Comparison of ENCODE assay signal across 9 cellular contexts in genomic region chr16:3022208-3022696, GRCh38. TPM values are rescaled to one million over a fixed set of nuclear protein-coding genes. Genes with fewer than 3 reads are reported as not detected.
DNase-seq lines count a peak whose midpoint lies in the region; ATAC-seq and FAIRE-seq lines count a peak whose summit lies in the region.
"Had no signal": no experiment of that assay in that cellular context is flagged by ENCODE, and none has a peak within 500 bp of the region (broad histone marks: within the 10 kb centered on the region; RNA-seq: fewer than 3 reads in every experiment).

No MANE protein-coding gene starts in this region.

- ATAC-seq in esophagus mucosa = peak; percentile 51
- ATAC-seq in natural killer cell treated with Interleukin-12 subunit alpha and Interleukin-12 subunit beta and Interleukin-15 and Interleukin-18, amount 100 ng/mL, for 72 hours = peak; percentile 48 to 64
- peak; percentile 52 for ATAC-seq in stimulated activated effector memory CD8-positive, alpha-beta T cell treated with anti-CD3 and anti-CD28 coated beads, Interleukin-12 subunit alpha, Interleukin-12 subunit beta, amount 100 ng/mL, for 72 hours
- no peak for ATAC-seq in GM21515 (IDR thresholded peaks at IDR 0.05; ENCODE audit: unreplicated experiment)

- no peaks in the 10 kb centered on the region for H3K27me3 Mint-ChIP-seq in natural killer cell treated with Interleukin-12 subunit alpha and Interleukin-12 subunit beta and Interleukin-15 and Interleukin-18, amount 100 ng/mL, for 72 hours

- H3K4me1 Mint-ChIP-seq in natural killer cell treated with Interleukin-12 subunit alpha and Interleukin-12 subunit beta and Interleukin-15 and Interleukin-18, amount 100 ng/mL, for 72 hours (ENCODE audit: low read depth in 2 of 2) = peaks cover 32% of the 10 kb centered on the region in 2 donors
- peaks cover 59% of the 10 kb centered on the region for H3K4me1 Mint-ChIP-seq in stimulated activated effector memory CD8-positive, alpha-beta T cell treated with anti-CD3 and anti-CD28 coated beads, Interleukin-12 subunit alpha, Interleukin-12 subunit beta, amount 100 ng/mL, for 72 hours

- H3K4me3 Mint-ChIP-seq in natural killer cell treated with Interleukin-12 subunit alpha and Interleukin-12 subunit beta and Interleukin-15 and Interleukin-18, amount 100 ng/mL, for 72 hours = peak overlapping the region; percentile 88
- H3K4me3 Mint-ChIP-seq in stimulated activated effector memory CD8-positive, alpha-beta T cell treated with anti-CD3 and anti-CD28 coated beads, Interleukin-12 subunit alpha, Interleukin-12 subunit beta, amount 100 ng/mL, for 72 hours = peak overlapping the region; percentile 78

- peak overlapping the region; percentile 87 to 90 for H3K27ac Mint-ChIP-seq in natural killer cell treated with Interleukin-12 subunit alpha and Interleukin-12 subunit beta and Interleukin-15 and Interleukin-18, amount 100 ng/mL, for 72 hours
- peak overlapping the region; percentile 91 for H3K27ac Mint-ChIP-seq in stimulated activated effector memory CD8-positive, alpha-beta T cell treated with anti-CD3 and anti-CD28 coated beads, Interleukin-12 subunit alpha, Interleukin-12 subunit beta, amount 100 ng/mL, for 72 hours

- peak; percentile 78 for DNase-seq in OCI-M1 (lab: John Stamatoyannopoulos, UW)
- DNase-seq in activated T-helper 1 cell treated with Interleukin-2 at 50 U/mL for 16 hours (ENCODE audit: low read depth) = peak; percentile 70
- peak; percentile 90 for DNase-seq in natural killer cell treated with Interleukin-12 subunit alpha and Interleukin-12 subunit beta and Interleukin-15 and Interleukin-18, amount 100 ng/mL, for 72 hours (ENCODE audit: low spot score)
- peak; percentile 77 to 88 for DNase-seq in stimulated activated effector memory CD8-positive, alpha-beta T cell treated with anti-CD3 and anti-CD28 coated beads, Interleukin-12 subunit alpha, Interleukin-12 subunit beta, amount 100 ng/mL, for 72 hours (ENCODE audit: low spot score in 2 of 2)
- DNase-seq in NCI-H1436 treated with DMSO at 0.1 percent for 48 hours (lab: John Stamatoyannopoulos, UW) = no peak

- no peaks in the 10 kb centered on the region for H3K9me3 Mint-ChIP-seq in natural killer cell treated with Interleukin-12 subunit alpha and Interleukin-12 subunit beta and Interleukin-15 and Interleukin-18, amount 100 ng/mL, for 72 hours
- H3K9me3 Mint-ChIP-seq in stimulated activated effector memory CD8-positive, alpha-beta T cell treated with anti-CD3 and anti-CD28 coated beads, Interleukin-12 subunit alpha, Interleukin-12 subunit beta, amount 100 ng/mL, for 72 hours = no peaks in the 10 kb centered on the region

- no peaks in the 10 kb centered on the region for H3K36me3 Mint-ChIP-seq in natural killer cell treated with Interleukin-12 subunit alpha and Interleukin-12 subunit beta and Interleukin-15 and Interleukin-18, amount 100 ng/mL, for 72 hours
- peaks cover 77% of the 10 kb centered on the region for H3K36me3 Mint-ChIP-seq in stimulated activated effector memory CD8-positive, alpha-beta T cell treated with anti-CD3 and anti-CD28 coated beads, Interleukin-12 subunit alpha, Interleukin-12 subunit beta, amount 100 ng/mL, for 72 hours

- peak; percentile 96 for FAIRE-seq in G401.6 (lab: Jason Lieb, UNC)
- FAIRE-seq: islet of Langerhans had no signal

RNA-seq across cellular contexts. Expression of gene HCFC1R1, which starts 1.5 kb away (rescaled TPM):
- total RNA-seq in esophagus mucosa = 26.6 TPM
- total RNA-seq in natural killer cell treated with Interleukin-12 subunit alpha and Interleukin-12 subunit beta and Interleukin-15 and Interleukin-18, amount 100 ng/mL, for 72 hours = 10 to 100 TPM; 14.3 to 18.4 TPM

RNA-seq across cellular contexts. Expression of gene THOC6, which starts 1.6 kb away (rescaled TPM):
- total RNA-seq in esophagus mucosa = 21.3 TPM
- total RNA-seq in natural killer cell treated with Interleukin-12 subunit alpha and Interleukin-12 subunit beta and Interleukin-15 and Interleukin-18, amount 100 ng/mL, for 72 hours = 10 to 100 TPM; 33.6 to 58.8 TPM

RNA-seq across cellular contexts. Expression of gene TNFRSF12A, which starts 2.1 kb away (rescaled TPM):
- 11.7 TPM for total RNA-seq in esophagus mucosa
- total RNA-seq in natural killer cell treated with Interleukin-12 subunit alpha and Interleukin-12 subunit beta and Interleukin-15 and Interleukin-18, amount 100 ng/mL, for 72 hours = 1 to 10 TPM; 6.4 to 6.5 TPM

RNA-seq across cellular contexts. Expression of gene CLDN6, which starts 4.3 kb away (rescaled TPM):
- total RNA-seq in esophagus mucosa = not detected
- not detected for total RNA-seq in natural killer cell treated with Interleukin-12 subunit alpha and Interleukin-12 subunit beta and Interleukin-15 and Interleukin-18, amount 100 ng/mL, for 72 hours

RNA-seq across cellular contexts. Expression of gene CLDN9, which starts 9.5 kb away (rescaled TPM):
- not detected for total RNA-seq in esophagus mucosa
- under 1 TPM in 1 of 2 donors, not detected in 1; 0.47 TPM for total RNA-seq in natural killer cell treated with Interleukin-12 subunit alpha and Interleukin-12 subunit beta and Interleukin-15 and Interleukin-18, amount 100 ng/mL, for 72 hours
